ENCODE assay signal across 20 cellular contexts in the genomic region with DNA sequence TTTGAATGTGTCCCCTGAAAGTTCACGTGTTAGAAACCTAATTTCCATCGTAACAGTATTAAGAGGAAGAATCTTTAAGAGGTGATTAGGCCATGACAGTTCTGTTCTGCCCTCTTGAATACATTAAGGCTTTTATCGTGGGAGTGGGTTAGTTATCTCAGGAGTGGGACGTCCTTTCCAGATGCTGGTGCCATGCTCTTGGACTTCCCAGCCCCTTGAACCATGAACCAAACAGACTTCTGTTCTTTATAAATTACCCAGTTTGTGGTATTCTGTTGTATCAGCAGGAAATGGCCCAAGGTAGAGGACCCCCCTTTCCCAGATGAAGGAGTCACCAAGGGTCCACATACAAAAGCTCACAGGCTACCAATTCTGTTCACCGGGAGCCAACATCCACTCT.
"Had no signal": no experiment of that assay in that cellular context is flagged by ENCODE, and none has a peak within 500 bp of the region (broad histone marks: within the 10 kb centered on the region; RNA-seq: fewer than 3 reads in every experiment).

No MANE protein-coding gene starts in this region.

- H3K27ac Mint-ChIP-seq: dendritic cell treated with granulocyte-macrophage colony-stimulating factor and Interleukin-4, amounts not matched to agents 40 ng/mL and 50 ng/mL, for 4 days had no signal

- ATAC-seq: esophagus mucosa; gastrocnemius medialis; heart right ventricle; left lobe of liver; mucosa of descending colon; naive thymus-derived CD8-positive, alpha-beta T cell; psoas muscle; sciatic nerve had no signal

- H3K27me3 Mint-ChIP-seq: dendritic cell treated with granulocyte-macrophage colony-stimulating factor and Interleukin-4, amounts not matched to agents 40 ng/mL and 50 ng/mL, for 4 days; naive thymus-derived CD8-positive, alpha-beta T cell had no signal

- H3K9ac ChIP-seq: parathyroid adenoma had no signal

- FAIRE-seq: colon had no signal

- H3K9me3 ChIP-seq: gastrocnemius medialis, mucosa of descending colon, psoas muscle had no signal

- H3K9me3 Mint-ChIP-seq: dendritic cell treated with granulocyte-macrophage colony-stimulating factor and Interleukin-4, amounts not matched to agents 40 ng/mL and 50 ng/mL, for 4 days had no signal

- H3K4me3 Mint-ChIP-seq: dendritic cell treated with granulocyte-macrophage colony-stimulating factor and Interleukin-4, amounts not matched to agents 40 ng/mL and 50 ng/mL, for 4 days had no signal

- H3K4me3 ChIP-seq: gastrocnemius medialis, heart right ventricle, mucosa of descending colon, psoas muscle had no signal

- H3K27me3 ChIP-seq: gastrocnemius medialis, heart right ventricle had no signal

- H3K27ac ChIP-seq: gastrocnemius medialis, heart right ventricle, parathyroid adenoma, psoas muscle had no signal

- DNase-seq: cerebellar nuclear complex; gastrocnemius medialis; heart right ventricle; hypothalamus; islet precursor cell; mucosa of descending colon; naive thymus-derived CD8-positive, alpha-beta T cell; occipital lobe; psoas muscle; retina; stimulated activated CD4-positive, alpha-beta T cell treated with anti-CD3 and anti-CD28 coated beads, Interleukin-2, amount 100 ng/mL, for 24 hours; stimulated activated CD4-positive, alpha-beta T cell treated with anti-CD3 and anti-CD28 coated beads, Interleukin-4, amount 100 ng/mL, for 4 hours; stimulated activated naive CD4-positive, alpha-beta T cell treated with Interleukin-2 at 50 U/mL for 16 hours; trophoblast cell had no signal

- H3K4me1 ChIP-seq: gastrocnemius medialis, parathyroid adenoma, psoas muscle had no signal
